In genomic region chr1:41641483-41641829, GRCh38 we compare ENCODE assay signal across 11 cellular contexts.
A peak's percentile ranks its signal among the peaks of the same experiment; 100 is the strongest.
DNase-seq lines count a peak whose midpoint lies in the region; ATAC-seq lines count a peak whose summit lies in the region.
"Had no signal": no experiment of that assay in that cellular context is flagged by ENCODE, and none has a peak within 500 bp of the region (broad histone marks: within the 10 kb centered on the region; RNA-seq: fewer than 3 reads in every experiment).

No MANE protein-coding gene starts in this region.

- H3K9me3 Mint-ChIP-seq in activated naive CD4-positive, alpha-beta T cell treated with anti-CD3 and anti-CD28 coated beads, Interleukin-2, amount 50 U/mL, for 72 hours = no peaks in the 10 kb centered on the region
- H3K9me3 Mint-ChIP-seq in activated naive CD4-positive, alpha-beta T cell treated with anti-CD3 and anti-CD28 coated beads, Interleukin-2, amount 10 ng/mL, durations not matched to agents 7 days and 5 days = no peaks in the 10 kb centered on the region
- no peaks in the 10 kb centered on the region for H3K9me3 Mint-ChIP-seq in activated T-cell treated with anti-CD3 and anti-CD28 coated beads, Interleukin-2, amount 50 U/mL, for 72 hours

- H3K27ac Mint-ChIP-seq in activated naive CD4-positive, alpha-beta T cell treated with anti-CD3 and anti-CD28 coated beads, Interleukin-2, amount 50 U/mL, for 72 hours = no peak overlapping the region
- H3K27ac Mint-ChIP-seq in activated naive CD4-positive, alpha-beta T cell treated with anti-CD3 and anti-CD28 coated beads, Interleukin-2, amount 10 ng/mL, durations not matched to agents 7 days and 5 days = no peak overlapping the region
- H3K27ac Mint-ChIP-seq in activated T-cell treated with anti-CD3 and anti-CD28 coated beads, Interleukin-2, amount 50 U/mL, for 72 hours = no peak overlapping the region

- peak in 1 of 2 donors; percentile 53 for DNase-seq in activated naive CD4-positive, alpha-beta T cell treated with anti-CD3 and anti-CD28 coated beads, Interleukin-2, amount 50 U/mL, for 72 hours (ENCODE audit: low spot score in 2 of 2)
- no peak for DNase-seq in activated naive CD4-positive, alpha-beta T cell treated with anti-CD3 and anti-CD28 coated beads, Interleukin-2, amount 10 ng/mL, durations not matched to agents 7 days and 5 days
- peak; percentile 64 to 75 for DNase-seq in activated T-cell treated with anti-CD3 and anti-CD28 coated beads, Interleukin-2, amount 50 U/mL, for 72 hours
- peak; percentile 73 for DNase-seq in stimulated activated naive CD8-positive, alpha-beta T cell treated with anti-CD3 and anti-CD28 coated beads, Interleukin-15, Interleukin-2, amounts not matched to agents 100 U/mL and 50 U/mL, for 24 hours
- no peak for DNase-seq in NCI-H526 treated with DMSO at 0.1 percent for 48 hours (lab: John Stamatoyannopoulos, UW)
- DNase-seq in NCI-H1105 treated with DMSO at 0.1 percent for 48 hours (lab: John Stamatoyannopoulos, UW) = no peak
- DNase-seq: activated gamma-delta T cell treated with Interleukin-2 at 50 U/mL for 16 hours, GOT3, NCI-H1694 treated with DMSO at 0.1 percent for 48 hours had no signal

- no peak overlapping the region for H3K4me3 Mint-ChIP-seq in activated naive CD4-positive, alpha-beta T cell treated with anti-CD3 and anti-CD28 coated beads, Interleukin-2, amount 10 ng/mL, durations not matched to agents 7 days and 5 days
- H3K4me3 Mint-ChIP-seq in activated T-cell treated with anti-CD3 and anti-CD28 coated beads, Interleukin-2, amount 50 U/mL, for 72 hours = no peak overlapping the region

- H3K27me3 Mint-ChIP-seq in activated naive CD4-positive, alpha-beta T cell treated with anti-CD3 and anti-CD28 coated beads, Interleukin-2, amount 10 ng/mL, durations not matched to agents 7 days and 5 days = no peaks in the 10 kb centered on the region
- no peaks in the 10 kb centered on the region for H3K27me3 Mint-ChIP-seq in activated T-cell treated with anti-CD3 and anti-CD28 coated beads, Interleukin-2, amount 50 U/mL, for 72 hours (ENCODE audit: low read depth)

- peaks cover 2% of the 10 kb centered on the region for H3K4me1 Mint-ChIP-seq in activated naive CD4-positive, alpha-beta T cell treated with anti-CD3 and anti-CD28 coated beads, Interleukin-2, amount 10 ng/mL, durations not matched to agents 7 days and 5 days
- H3K4me1 Mint-ChIP-seq in activated T-cell treated with anti-CD3 and anti-CD28 coated beads, Interleukin-2, amount 50 U/mL, for 72 hours (ENCODE audit: low read depth) = no peaks in the 10 kb centered on the region

- ATAC-seq in activated naive CD4-positive, alpha-beta T cell treated with anti-CD3 and anti-CD28 coated beads, Interleukin-2, amount 50 U/mL, for 72 hours = peak; percentile 31 to 56
- ATAC-seq in GM21529 (IDR thresholded peaks at IDR 0.05; ENCODE audit: unreplicated experiment) (peak; percentile 39), HG03432 (IDR thresholded peaks at IDR 0.05; ENCODE audit: unreplicated experiment) (no peak)
- peak; percentile 57 to 66 for ATAC-seq in activated T-cell treated with anti-CD3 and anti-CD28 coated beads, Interleukin-2, amount 50 U/mL, for 72 hours (replicated peaks in 1 of 2)
- peak; percentile 77 for ATAC-seq in stimulated activated naive CD8-positive, alpha-beta T cell treated with anti-CD3 and anti-CD28 coated beads, Interleukin-15, Interleukin-2, amounts not matched to agents 100 U/mL and 50 U/mL, for 24 hours

- peaks cover 0 to 14% of the 10 kb centered on the region in 2 donors for H3K36me3 Mint-ChIP-seq in activated naive CD4-positive, alpha-beta T cell treated with anti-CD3 and anti-CD28 coated beads, Interleukin-2, amount 50 U/mL, for 72 hours
- peaks cover 1% of the 10 kb centered on the region for H3K36me3 Mint-ChIP-seq in activated naive CD4-positive, alpha-beta T cell treated with anti-CD3 and anti-CD28 coated beads, Interleukin-2, amount 10 ng/mL, durations not matched to agents 7 days and 5 days
- H3K36me3 Mint-ChIP-seq in activated T-cell treated with anti-CD3 and anti-CD28 coated beads, Interleukin-2, amount 50 U/mL, for 72 hours (ENCODE audit: insufficient read depth in 2 of 2) = peaks cover 0 to 1% of the 10 kb centered on the region in 2 donors

- CTCF ChIA-PET in activated naive CD4-positive, alpha-beta T cell treated with anti-CD3 and anti-CD28 coated beads, Interleukin-2, amount 10 ng/mL, durations not matched to agents 7 days and 5 days (lab: Charles Lee) = interaction anchor here (0.7 to 1.2 kb wide), 2 partner anchors 12 to 32 kb away, joined by 3 to 4 read pairs; no protein-coding TSS in a partner anchor

Comparison
In these comparisons a context has a peak if more than half of its experiments do, and no peak if none do; other contexts are left out.
1. DNase-seq: peak in activated T-cell treated with anti-CD3 and anti-CD28 coated beads, Interleukin-2, amount 50 U/mL, for 72 hours (2 of 2) and stimulated activated naive CD8-positive, alpha-beta T cell treated with anti-CD3 and anti-CD28 coated beads, Interleukin-15, Interleukin-2, amounts not matched to agents 100 U/mL and 50 U/mL, for 24 hours (single experiment); none in activated naive CD4-positive, alpha-beta T cell treated with anti-CD3 and anti-CD28 coated beads, Interleukin-2, amount 10 ng/mL, durations not matched to agents 7 days and 5 days (single experiment), NCI-H526 treated with DMSO at 0.1 percent for 48 hours (single experiment) and NCI-H1105 treated with DMSO at 0.1 percent for 48 hours (single experiment).